Comparison of ENCODE assay signal across 18 cellular contexts in the genomic region with DNA sequence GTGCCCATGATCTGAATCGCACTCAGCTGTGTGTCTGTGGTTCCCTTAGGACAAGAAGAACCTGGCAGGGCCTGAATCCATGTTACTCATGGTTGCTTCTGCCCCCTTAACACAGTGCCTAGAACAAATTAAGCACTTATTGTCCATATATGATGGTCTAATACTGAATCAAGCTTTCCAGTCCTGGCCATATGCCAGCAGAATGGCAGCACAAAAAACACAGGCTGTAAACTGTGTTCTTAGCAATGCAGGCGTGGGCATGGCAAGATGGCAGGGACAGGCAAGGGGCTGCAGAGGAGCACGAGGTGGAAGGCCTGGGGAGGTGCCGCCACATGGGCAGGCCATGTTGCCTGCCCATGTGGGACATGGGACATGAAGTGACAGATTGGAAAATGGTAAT.
"Had no signal": no experiment of that assay in that cellular context is flagged by ENCODE, and none has a peak within 500 bp of the region (broad histone marks: within the 10 kb centered on the region; RNA-seq: fewer than 3 reads in every experiment).

No MANE protein-coding gene starts in this region.

- H3K27ac Mint-ChIP-seq: activated naive CD8-positive, alpha-beta T cell treated with anti-CD3 and anti-CD28 coated beads, Interleukin-2, amount 50 U/mL, for 24 hours; activated T-helper 1 cell treated with anti-CD3 and anti-CD28 coated beads, Interleukin-12 subunit alpha, Interleukin-12 subunit beta, Interleukin-2, Interleukin-4 antibody, amounts not matched to agents 30 ng/mL and 10 ng/mL and 1 ng/mL, durations not matched to agents 14 hours and 24 hours and 36 hours; neural progenitor cell had no signal

- DNase-seq: activated CD4-positive, alpha-beta T cell treated with anti-CD3 and anti-CD28 coated beads, Interleukin-2, amount 50 U/mL, for 1 hour; activated CD8-positive, alpha-beta memory T cell treated with anti-CD3 and anti-CD28 coated beads for 24 hours; activated naive CD4-positive, alpha-beta T cell treated with Interleukin-2 at 50 U/mL for 16 hours; activated naive CD8-positive, alpha-beta T cell treated with anti-CD3 and anti-CD28 coated beads, Interleukin-2, amount 50 U/mL, for 24 hours; aorta; dorsolateral prefrontal cortex; endodermal cell; heart right ventricle; left cardiac atrium; lower lobe of right lung; ovary; stimulated activated CD4-positive, alpha-beta T cell treated with anti-CD3 and anti-CD28 coated beads, Interleukin-15, amount 100 ng/mL, for 24 hours; stimulated activated CD4-positive, alpha-beta T cell treated with anti-CD3 and anti-CD28 coated beads, Interleukin-4, amount 100 ng/mL, for 1 hour; stimulated activated naive CD4-positive, alpha-beta T cell; SW 1271; trophoblast cell had no signal

- H3K27me3 Mint-ChIP-seq: activated naive CD8-positive, alpha-beta T cell treated with anti-CD3 and anti-CD28 coated beads, Interleukin-2, amount 50 U/mL, for 24 hours had no signal

- ATAC-seq: activated naive CD8-positive, alpha-beta T cell treated with anti-CD3 and anti-CD28 coated beads, Interleukin-2, amount 50 U/mL, for 24 hours; lower lobe of right lung had no signal

- H3K27ac ChIP-seq: dorsolateral prefrontal cortex, lower lobe of right lung, neural progenitor cell, ovary had no signal

- H3K4me1 ChIP-seq: neural progenitor cell had no signal

- H3K4me1 Mint-ChIP-seq: activated naive CD8-positive, alpha-beta T cell treated with anti-CD3 and anti-CD28 coated beads, Interleukin-2, amount 50 U/mL, for 24 hours; endodermal cell; neural progenitor cell had no signal

- H3K9me3 ChIP-seq: heart right ventricle, lower lobe of right lung, ovary had no signal

- H3K9me3 Mint-ChIP-seq: activated naive CD8-positive, alpha-beta T cell treated with anti-CD3 and anti-CD28 coated beads, Interleukin-2, amount 50 U/mL, for 24 hours; activated T-helper 1 cell treated with anti-CD3 and anti-CD28 coated beads, Interleukin-12 subunit alpha, Interleukin-12 subunit beta, Interleukin-2, Interleukin-4 antibody, amounts not matched to agents 30 ng/mL and 10 ng/mL and 1 ng/mL, durations not matched to agents 14 hours and 24 hours and 36 hours; endodermal cell; neural progenitor cell had no signal

- H3K4me2 ChIP-seq: neural progenitor cell had no signal

- H2AFZ ChIP-seq: neural progenitor cell had no signal

- H3K4me3 ChIP-seq: dorsolateral prefrontal cortex, heart right ventricle, lower lobe of right lung, neural progenitor cell, ovary had no signal

- H3K4me3 Mint-ChIP-seq: activated naive CD8-positive, alpha-beta T cell treated with anti-CD3 and anti-CD28 coated beads, Interleukin-2, amount 50 U/mL, for 24 hours; activated T-helper 1 cell treated with anti-CD3 and anti-CD28 coated beads, Interleukin-12 subunit alpha, Interleukin-12 subunit beta, Interleukin-2, Interleukin-4 antibody, amounts not matched to agents 30 ng/mL and 10 ng/mL and 1 ng/mL, durations not matched to agents 14 hours and 24 hours and 36 hours; endodermal cell; neural progenitor cell had no signal

- H3K36me3 ChIP-seq: neural progenitor cell, ovary had no signal
